ENCODE assay signal across 28 cellular contexts in genomic region chr20:4234664-4235063, GRCh38. TPM values are rescaled to one million over a fixed set of nuclear protein-coding genes. Genes with fewer than 3 reads are reported as not detected.
"Had no signal": no experiment of that assay in that cellular context is flagged by ENCODE, and none has a peak within 500 bp of the region (broad histone marks: within the 10 kb centered on the region; RNA-seq: fewer than 3 reads in every experiment).

No MANE protein-coding gene starts in this region.

- H3K36me3 ChIP-seq: breast epithelium, cardiac muscle cell, colonic mucosa, esophagus squamous epithelium, gastroesophageal sphincter had no signal

- H3K4me1 ChIP-seq: breast epithelium, colonic mucosa had no signal

- H3K27me3 ChIP-seq: colonic mucosa had no signal

- DNase-seq: activated CD4-positive, alpha-beta memory T cell treated with anti-CD3 and anti-CD28 coated beads for 36 hours; activated CD4-positive, alpha-beta T cell treated with anti-CD3 and anti-CD28 coated beads for 36 hours; activated CD4-positive, alpha-beta T cell treated with anti-CD3 and anti-CD28 coated beads, Interleukin-2, amount 10 ng/mL, durations not matched to agents 24 days and 14 days; activated CD4-positive, CD25-positive, alpha-beta regulatory T cell; activated CD4-positive, CD25-positive, alpha-beta regulatory T cell treated with anti-CD3 and anti-CD28 coated beads, Interleukin-2, amount 50 U/mL, for 72 hours; activated CD8-positive, alpha-beta memory T cell treated with anti-CD3 and anti-CD28 coated beads, Interleukin-2, amount 10 ng/mL, durations not matched to agents 7 days and 5 days; activated CD8-positive, alpha-beta T cell treated with anti-CD3 and anti-CD28 coated beads, Interleukin-2, amount 10 ng/mL, durations not matched to agents 7 days and 5 days; activated effector memory CD4-positive, alpha-beta T cell treated with Interleukin-2 at 50 U/mL for 16 hours; activated gamma-delta T cell treated with Interleukin-2 at 50 U/mL for 16 hours; activated naive CD4-positive, alpha-beta T cell treated with anti-CD3 and anti-CD28 coated beads, Interleukin-2, amount 50 U/mL, for 16 hours; activated naive CD4-positive, alpha-beta T cell treated with Interleukin-2 at 50 U/mL for 16 hours; activated T-cell treated with anti-CD3 and anti-CD28 coated beads, Interleukin-2, amount 50 U/mL, for 4 hours; amniotic stem cell; anterior cingulate cortex; central memory CD4-positive, alpha-beta T cell; cerebellar nuclear complex; colonic mucosa; effector CD8-positive, alpha-beta T cell; esophagus squamous epithelium; foreskin melanocyte; T-helper 2 cell had no signal

- H3K9me3 ChIP-seq: breast epithelium, colonic mucosa, esophagus squamous epithelium had no signal

- H3K27ac ChIP-seq: breast epithelium, cardiac muscle cell, colonic mucosa, epithelial cell of prostate, gastroesophageal sphincter had no signal

- H3K4me3 ChIP-seq: breast epithelium, cardiac muscle cell, colonic mucosa, esophagus squamous epithelium, gastroesophageal sphincter had no signal

RNA-seq across cellular contexts. Expression of gene ADRA1D, which starts 14.4 kb away (rescaled TPM):
- total RNA-seq: activated CD4-positive, alpha-beta memory T cell treated with anti-CD3 and anti-CD28 coated beads for 36 hours; activated CD4-positive, alpha-beta T cell treated with anti-CD3 and anti-CD28 coated beads for 36 hours; activated CD4-positive, alpha-beta T cell treated with anti-CD3 and anti-CD28 coated beads, Interleukin-2, amount 10 ng/mL, durations not matched to agents 24 days and 14 days; activated CD8-positive, alpha-beta memory T cell treated with anti-CD3 and anti-CD28 coated beads for 36 hours; activated CD8-positive, alpha-beta memory T cell treated with anti-CD3 and anti-CD28 coated beads, Interleukin-2, amount 10 ng/mL, durations not matched to agents 7 days and 5 days; activated CD8-positive, alpha-beta T cell treated with anti-CD3 and anti-CD28 coated beads, Interleukin-2, amount 10 ng/mL, durations not matched to agents 7 days and 5 days; activated T-cell treated with anti-CD3 and anti-CD28 coated beads, Interleukin-2, amount 50 U/mL, for 4 hours; activated T-helper 17 cell treated with anti-CD3 and anti-CD28 coated beads, Interleukin-2, amount 50 U/mL, for 72 hours; T-helper 1 cell treated with Interleukin-12 subunit alpha and Interleukin-12 subunit beta and Interleukin-4 antibody, amounts not matched to agents 30 ng/mL and 1 ng/mL, for 36 hours had no signal
